ENCODE assay signal across 1 cellular context in the genomic region with DNA sequence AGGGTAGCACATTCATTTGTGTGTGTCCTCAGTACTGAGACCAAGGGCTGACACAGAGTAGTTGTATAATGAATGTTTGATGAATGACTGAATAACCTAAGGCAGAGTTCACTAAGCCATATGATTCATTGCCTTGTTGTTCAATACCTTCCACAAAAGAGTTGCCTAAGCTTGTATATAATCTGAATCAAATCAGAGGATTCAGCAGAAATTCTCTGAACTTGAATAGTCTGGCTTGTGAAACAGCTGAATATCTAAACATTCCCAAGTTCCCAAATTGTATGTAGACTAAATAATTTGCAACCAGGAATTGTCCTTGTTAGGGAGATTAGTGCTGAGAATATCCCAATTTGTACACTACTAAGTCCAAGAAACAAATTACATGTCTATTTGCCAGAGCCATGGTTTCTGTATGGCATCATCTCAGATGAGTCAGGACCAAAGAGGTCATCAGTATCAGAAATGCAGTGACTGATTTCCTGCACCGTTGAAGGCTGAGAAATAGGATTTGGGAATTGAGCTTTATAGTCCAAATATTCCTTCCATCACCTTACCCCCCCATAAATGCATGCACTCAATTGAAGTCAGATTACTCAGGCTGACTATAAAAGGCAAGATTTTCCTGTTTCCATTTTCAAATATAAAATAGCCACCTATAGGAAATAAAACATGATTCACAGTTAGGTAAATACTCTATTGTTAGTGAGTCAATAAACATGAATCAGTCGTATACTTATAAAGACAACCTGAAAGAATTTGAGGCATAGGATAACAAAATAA.
TF ChIP-seq lines count a peak whose summit lies in the region.

No MANE protein-coding gene starts in this region.

TF ChIP-seq in A549, 52 proteins besides CTCF, POLR2A, EP300 and RAD21 (continued from another document):
- TF ChIP-seq, protein P1, sequence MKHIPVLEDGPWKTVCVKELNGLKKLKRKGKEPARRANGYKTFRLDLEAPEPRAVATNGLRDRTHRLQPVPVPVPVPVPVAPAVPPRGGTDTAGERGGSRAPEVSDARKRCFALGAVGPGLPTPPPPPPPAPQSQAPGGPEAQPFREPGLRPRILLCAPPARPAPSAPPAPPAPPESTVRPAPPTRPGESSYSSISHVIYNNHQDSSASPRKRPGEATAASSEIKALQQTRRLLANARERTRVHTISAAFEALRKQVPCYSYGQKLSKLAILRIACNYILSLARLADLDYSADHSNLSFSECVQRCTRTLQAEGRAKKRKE (CRISPR knock-in tag; IDR thresholded peaks at IDR 0.05; ENCODE audit: low read depth) = no peak; the same call in 1 of the 2 replicates
- TF ChIP-seq HOXB5 (CRISPR knock-in tag; IDR thresholded peaks at IDR 0.05) = no peak
- no peak for TF ChIP-seq ZNF302 (CRISPR knock-in tag; IDR thresholded peaks at IDR 0.05)
- TF ChIP-seq RARB (CRISPR knock-in tag; IDR thresholded peaks at IDR 0.05) = 0 out of 2 replicates have a peak, but pooled peaks have one; percentile 39
- no peak for TF ChIP-seq HDAC2 (IDR thresholded peaks at IDR 0.05)
- TF ChIP-seq, protein P2, sequence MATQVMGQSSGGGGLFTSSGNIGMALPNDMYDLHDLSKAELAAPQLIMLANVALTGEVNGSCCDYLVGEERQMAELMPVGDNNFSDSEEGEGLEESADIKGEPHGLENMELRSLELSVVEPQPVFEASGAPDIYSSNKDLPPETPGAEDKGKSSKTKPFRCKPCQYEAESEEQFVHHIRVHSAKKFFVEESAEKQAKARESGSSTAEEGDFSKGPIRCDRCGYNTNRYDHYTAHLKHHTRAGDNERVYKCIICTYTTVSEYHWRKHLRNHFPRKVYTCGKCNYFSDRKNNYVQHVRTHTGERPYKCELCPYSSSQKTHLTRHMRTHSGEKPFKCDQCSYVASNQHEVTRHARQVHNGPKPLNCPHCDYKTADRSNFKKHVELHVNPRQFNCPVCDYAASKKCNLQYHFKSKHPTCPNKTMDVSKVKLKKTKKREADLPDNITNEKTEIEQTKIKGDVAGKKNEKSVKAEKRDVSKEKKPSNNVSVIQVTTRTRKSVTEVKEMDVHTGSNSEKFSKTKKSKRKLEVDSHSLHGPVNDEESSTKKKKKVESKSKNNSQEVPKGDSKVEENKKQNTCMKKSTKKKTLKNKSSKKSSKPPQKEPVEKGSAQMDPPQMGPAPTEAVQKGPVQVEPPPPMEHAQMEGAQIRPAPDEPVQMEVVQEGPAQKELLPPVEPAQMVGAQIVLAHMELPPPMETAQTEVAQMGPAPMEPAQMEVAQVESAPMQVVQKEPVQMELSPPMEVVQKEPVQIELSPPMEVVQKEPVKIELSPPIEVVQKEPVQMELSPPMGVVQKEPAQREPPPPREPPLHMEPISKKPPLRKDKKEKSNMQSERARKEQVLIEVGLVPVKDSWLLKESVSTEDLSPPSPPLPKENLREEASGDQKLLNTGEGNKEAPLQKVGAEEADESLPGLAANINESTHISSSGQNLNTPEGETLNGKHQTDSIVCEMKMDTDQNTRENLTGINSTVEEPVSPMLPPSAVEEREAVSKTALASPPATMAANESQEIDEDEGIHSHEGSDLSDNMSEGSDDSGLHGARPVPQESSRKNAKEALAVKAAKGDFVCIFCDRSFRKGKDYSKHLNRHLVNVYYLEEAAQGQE (IDR thresholded peaks at IDR 0.05) = no peak
- peak; percentile 94 for TF ChIP-seq JUNB (IDR thresholded peaks at IDR 0.05)
- TF ChIP-seq, protein P3, sequence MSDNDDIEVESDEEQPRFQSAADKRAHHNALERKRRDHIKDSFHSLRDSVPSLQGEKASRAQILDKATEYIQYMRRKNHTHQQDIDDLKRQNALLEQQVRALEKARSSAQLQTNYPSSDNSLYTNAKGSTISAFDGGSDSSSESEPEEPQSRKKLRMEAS (IDR thresholded peaks at IDR 0.05) = 0 out of 2 replicates have a peak, but pooled peaks have one; percentile 26
- TF ChIP-seq SREBF2 (IDR thresholded peaks at IDR 0.05) = no peak
- peak; percentile 81 for TF ChIP-seq FOSL2 (IDR thresholded peaks at IDR 0.05)
- TF ChIP-seq FOSL2 (CRISPR knock-in tag; IDR thresholded peaks at IDR 0.05) = peak; percentile 92
- peak; percentile 77; the same call in 1 of the 2 replicates for TF ChIP-seq GATA3 (IDR thresholded peaks at IDR 0.05; ENCODE audit: borderline replicate concordance)
- no peak for TF ChIP-seq PHF8 (IDR thresholded peaks at IDR 0.05; ENCODE audit: borderline replicate concordance, low read depth)
- peak; percentile 92 for TF ChIP-seq MAFK (IDR thresholded peaks at IDR 0.05; ENCODE audit: partially characterized antibody)
- TF ChIP-seq KDM1A (IDR thresholded peaks at IDR 0.05; ENCODE audit: low read depth) = no peak
- no peak for TF ChIP-seq NPAS2 (CRISPR knock-in tag; IDR thresholded peaks at IDR 0.05; ENCODE audit: borderline replicate concordance)
- peak; percentile 28 to 41; a peak in 2 of 4 replicates for TF ChIP-seq CEBPB (IDR thresholded peaks at IDR 0.05)
- peak; percentile 82; the same call in 1 of the 2 replicates for TF ChIP-seq FOXS1 (CRISPR knock-in tag; IDR thresholded peaks at IDR 0.05)
- no peak for TF ChIP-seq HOXA7 (CRISPR knock-in tag; IDR thresholded peaks at IDR 0.05)
- peak; percentile 22 for TF ChIP-seq ZFP36 (IDR thresholded peaks at IDR 0.05; ENCODE audit: borderline replicate concordance, partially characterized antibody)
- TF ChIP-seq, protein P4, sequence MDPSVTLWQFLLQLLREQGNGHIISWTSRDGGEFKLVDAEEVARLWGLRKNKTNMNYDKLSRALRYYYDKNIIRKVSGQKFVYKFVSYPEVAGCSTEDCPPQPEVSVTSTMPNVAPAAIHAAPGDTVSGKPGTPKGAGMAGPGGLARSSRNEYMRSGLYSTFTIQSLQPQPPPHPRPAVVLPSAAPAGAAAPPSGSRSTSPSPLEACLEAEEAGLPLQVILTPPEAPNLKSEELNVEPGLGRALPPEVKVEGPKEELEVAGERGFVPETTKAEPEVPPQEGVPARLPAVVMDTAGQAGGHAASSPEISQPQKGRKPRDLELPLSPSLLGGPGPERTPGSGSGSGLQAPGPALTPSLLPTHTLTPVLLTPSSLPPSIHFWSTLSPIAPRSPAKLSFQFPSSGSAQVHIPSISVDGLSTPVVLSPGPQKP (IDR thresholded peaks at IDR 0.05; ENCODE audit: low read depth, low read length) = no peak
- no peak for TF ChIP-seq RNF2 (IDR thresholded peaks at IDR 0.05; ENCODE audit: borderline replicate concordance, low read depth)
- TF ChIP-seq RCOR1 (IDR thresholded peaks at IDR 0.05; ENCODE audit: low read depth, low read length) = no peak
- TF ChIP-seq NFE2L2 (conservative IDR thresholded peaks at IDR 0.05; ENCODE audit: low read length) = no peak
- no peak for TF ChIP-seq ESRRA (IDR thresholded peaks at IDR 0.05; ENCODE audit: borderline replicate concordance, low read length)
- peak; percentile 5; the same call in 1 of the 3 replicates for TF ChIP-seq SMC3 (IDR thresholded peaks at IDR 0.05)
- no peak for TF ChIP-seq BHLHE40 (IDR thresholded peaks at IDR 0.05; ENCODE audit: low read depth, low read length)
- TF ChIP-seq, protein P5, sequence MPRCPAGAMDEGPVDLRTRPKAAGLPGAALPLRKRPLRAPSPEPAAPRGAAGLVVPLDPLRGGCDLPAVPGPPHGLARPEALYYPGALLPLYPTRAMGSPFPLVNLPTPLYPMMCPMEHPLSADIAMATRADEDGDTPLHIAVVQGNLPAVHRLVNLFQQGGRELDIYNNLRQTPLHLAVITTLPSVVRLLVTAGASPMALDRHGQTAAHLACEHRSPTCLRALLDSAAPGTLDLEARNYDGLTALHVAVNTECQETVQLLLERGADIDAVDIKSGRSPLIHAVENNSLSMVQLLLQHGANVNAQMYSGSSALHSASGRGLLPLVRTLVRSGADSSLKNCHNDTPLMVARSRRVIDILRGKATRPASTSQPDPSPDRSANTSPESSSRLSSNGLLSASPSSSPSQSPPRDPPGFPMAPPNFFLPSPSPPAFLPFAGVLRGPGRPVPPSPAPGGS (IDR thresholded peaks at IDR 0.05) = 0 out of 3 replicates have a peak, but pooled peaks have one; percentile 58
- TF ChIP-seq HEYL (CRISPR knock-in tag; IDR thresholded peaks at IDR 0.05) = no peak
- no peak for TF ChIP-seq MYC (IDR thresholded peaks at IDR 0.05; ENCODE audit: borderline replicate concordance, low read length)
- 0 out of 2 replicates have a peak, but pooled peaks have one; percentile 13 for TF ChIP-seq EHF (CRISPR knock-in tag; IDR thresholded peaks at IDR 0.05)
- TF ChIP-seq, protein P6, sequence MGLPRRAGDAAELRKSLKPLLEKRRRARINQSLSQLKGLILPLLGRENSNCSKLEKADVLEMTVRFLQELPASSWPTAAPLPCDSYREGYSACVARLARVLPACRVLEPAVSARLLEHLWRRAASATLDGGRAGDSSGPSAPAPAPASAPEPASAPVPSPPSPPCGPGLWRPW (IDR thresholded peaks at IDR 0.05) = no peak
- TF ChIP-seq FOSB (CRISPR knock-in tag; IDR thresholded peaks at IDR 0.05) = no peak; the same call in 1 of the 2 replicates
- no peak for TF ChIP-seq RFX5 (IDR thresholded peaks at IDR 0.05)
- TF ChIP-seq POLR2AphosphoS2 (conservative IDR thresholded peaks at IDR 0.05; ENCODE audit: low read length) = no peak
- TF ChIP-seq, protein P7, sequence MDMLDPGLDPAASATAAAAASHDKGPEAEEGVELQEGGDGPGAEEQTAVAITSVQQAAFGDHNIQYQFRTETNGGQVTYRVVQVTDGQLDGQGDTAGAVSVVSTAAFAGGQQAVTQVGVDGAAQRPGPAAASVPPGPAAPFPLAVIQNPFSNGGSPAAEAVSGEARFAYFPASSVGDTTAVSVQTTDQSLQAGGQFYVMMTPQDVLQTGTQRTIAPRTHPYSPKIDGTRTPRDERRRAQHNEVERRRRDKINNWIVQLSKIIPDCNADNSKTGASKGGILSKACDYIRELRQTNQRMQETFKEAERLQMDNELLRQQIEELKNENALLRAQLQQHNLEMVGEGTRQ (IDR thresholded peaks at IDR 0.05) = no peak
